Comparison of ENCODE assay signal across 9 cellular contexts in the genomic region with DNA sequence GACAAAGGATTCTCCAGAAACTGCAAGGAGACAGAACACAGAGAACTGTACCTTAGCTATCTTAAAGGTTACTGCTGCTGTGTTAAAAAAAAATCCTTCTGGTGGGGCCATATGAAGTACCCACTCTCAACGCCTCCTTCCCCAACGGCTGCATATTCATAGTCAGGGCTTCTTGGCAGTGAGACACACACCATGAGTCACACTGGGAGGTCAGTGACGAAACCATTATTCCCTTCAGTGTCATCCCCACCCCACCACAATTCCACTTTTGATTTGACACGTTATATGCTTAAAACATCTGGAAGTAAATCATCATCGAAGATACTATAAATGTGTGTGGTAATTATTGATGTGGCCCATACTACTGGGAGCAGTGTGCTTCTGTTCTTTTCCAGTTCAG.
DNase-seq lines count a peak whose midpoint lies in the region; ATAC-seq and TF ChIP-seq lines count a peak whose summit lies in the region.
"Had no signal": no experiment of that assay in that cellular context is flagged by ENCODE, and none has a peak within 500 bp of the region (broad histone marks: within the 10 kb centered on the region; RNA-seq: fewer than 3 reads in every experiment).

No MANE protein-coding gene starts in this region.

- H3K9me2 ChIP-seq in hepatocyte (replicated peaks; ENCODE audit: insufficient read depth) = no peaks in the 10 kb centered on the region

- H3K27me3 ChIP-seq in brain microvascular endothelial cell (replicated peaks) (no peaks in the 10 kb centered on the region), hepatocyte (no peaks in the 10 kb centered on the region), tibial nerve (no peaks in the 10 kb centered on the region)
- H3K27me3 ChIP-seq: SJCRH30 had no signal

- peak; percentile 79 for DNase-seq in HS-27A (ENCODE audit: low read depth)
- DNase-seq in brain microvascular endothelial cell = peak; percentile 96
- DNase-seq in hepatocyte (ENCODE audit: low spot score) = peak; percentile 22
- DNase-seq in tibial nerve (ENCODE audit: low spot score in 2 of 2) = peak; percentile 26 to 65
- no peak for DNase-seq in activated CD4-positive, CD25-positive, alpha-beta regulatory T cell (lab: John Stamatoyannopoulos, UW)
- no peak for DNase-seq in left lobe of liver (ENCODE audit: low spot score)
- no peak for DNase-seq in D341Med (ENCODE audit: low spot score)
- DNase-seq: GDM1, SJCRH30 had no signal

- 85% methylated on average over 5 of the region's 5 CpGs for whole genome bisulfite sequencing in hepatocyte (ENCODE audit: low lambda C conversion rate, missing lambda C conversion rate)
- WGBS in tibial nerve, 2 donors = 36 to 57% methylated on average over 5 of the region's 5 CpGs

- H3K27ac ChIP-seq in brain microvascular endothelial cell (peak overlapping the region; percentile 86), hepatocyte (no peak overlapping the region), tibial nerve (peak overlapping the region in 2 of 4 donors; percentile 52 to 71)
- H3K27ac ChIP-seq: SJCRH30 had no signal

- no peaks in the 10 kb centered on the region for H3K9me3 ChIP-seq in hepatocyte (ENCODE audit: low read depth)
- no peaks in the 10 kb centered on the region for H3K9me3 ChIP-seq in tibial nerve
- H3K9me3 ChIP-seq: SJCRH30 had no signal

- H3K4me3 ChIP-seq in brain microvascular endothelial cell (ENCODE audit: low read depth, low read length) = no peak overlapping the region
- no peak overlapping the region for H3K4me3 ChIP-seq in hepatocyte
- no peak overlapping the region for H3K4me3 ChIP-seq in tibial nerve
- H3K4me3 ChIP-seq: SJCRH30 had no signal

- in situ Hi-C loops in brain microvascular endothelial cell (cut with HindIII; ENCODE audit: low pct_ligation_motif_present, low sequenced_read_pairs) = no loop called here

- no peaks in the 10 kb centered on the region for H3K36me3 ChIP-seq in brain microvascular endothelial cell (replicated peaks)
- no peaks in the 10 kb centered on the region for H3K36me3 ChIP-seq in hepatocyte (replicated peaks; ENCODE audit: insufficient read depth, low read depth)
- no peaks in the 10 kb centered on the region for H3K36me3 ChIP-seq in tibial nerve
- H3K36me3 ChIP-seq: SJCRH30 had no signal

- TF ChIP-seq CTCF in brain microvascular endothelial cell (IDR thresholded peaks at IDR 0.05; ENCODE audit: low read depth, low read length, missing control alignments) (no peak), hepatocyte (IDR thresholded peaks at IDR 0.05; ENCODE audit: poor library complexity) (no peak), tibial nerve (IDR thresholded peaks at IDR 0.05) (no peak)

- no peaks in the 10 kb centered on the region for H4K20me1 ChIP-seq in hepatocyte (ENCODE audit: insufficient read depth, poor library complexity, severe bottlenecking)

- no peak for TF ChIP-seq EP300 in tibial nerve (IDR thresholded peaks at IDR 0.05)

- H3K4me1 ChIP-seq in hepatocyte (ENCODE audit: insufficient read depth) (peaks cover 3% of the 10 kb centered on the region), tibial nerve (peaks cover 0 to 15% (median 2%) of the 10 kb centered on the region in 4 donors)
- H3K4me1 ChIP-seq: SJCRH30 had no signal

- no peaks in the 10 kb centered on the region for H3K79me2 ChIP-seq in hepatocyte

- no peak overlapping the region for H3K4me2 ChIP-seq in hepatocyte

- TF ChIP-seq POLR2A in tibial nerve (IDR thresholded peaks at IDR 0.05) = no peak

- no peak overlapping the region for H2AFZ ChIP-seq in hepatocyte

- ATAC-seq in left lobe of liver = no peak

Comparison
In these comparisons a context has a peak if more than half of its experiments do, and no peak if none do; other contexts are left out.
1. DNase-seq: peak in HS-27A (single experiment), brain microvascular endothelial cell (single experiment), hepatocyte (single experiment) and tibial nerve (2 of 2); none in activated CD4-positive, CD25-positive, alpha-beta regulatory T cell (0 of 4), left lobe of liver (single experiment) and D341Med (single experiment).